ENCODE assay signal across 28 cellular contexts in genomic region chr10:91108820-91109219, GRCh38.
"Had no signal": no experiment of that assay in that cellular context is flagged by ENCODE, and none has a peak within 500 bp of the region (broad histone marks: within the 10 kb centered on the region; RNA-seq: fewer than 3 reads in every experiment).

No MANE protein-coding gene starts in this region.

- H3K4me3 ChIP-seq: stomach, suprapubic skin, testis, thoracic aorta, thyroid gland, tibial artery, tibial nerve, transverse colon, upper lobe of left lung, upper lobe of right lung, uterus, vagina had no signal

- H3K36me3 ChIP-seq: stomach, suprapubic skin, thoracic aorta, thyroid gland, tibial artery, tibial nerve, transverse colon, upper lobe of left lung, upper lobe of right lung, uterus, vagina had no signal

- DNase-seq: stimulated activated CD4-positive, alpha-beta T cell treated with anti-CD3 and anti-CD28 coated beads, Interleukin-2, amount 100 ng/mL, for 48 hours; stimulated activated CD4-positive, alpha-beta T cell treated with anti-CD3 and anti-CD28 coated beads, Interleukin-4, amount 100 ng/mL, for 1 hour; stimulated activated CD4-positive, alpha-beta T cell treated with anti-CD3 and anti-CD28 coated beads, Interleukin-4, amount 100 ng/mL, for 24 hours; stimulated activated CD4-positive, alpha-beta T cell treated with anti-CD3 and anti-CD28 coated beads, Interleukin-4, amount 100 ng/mL, for 4 hours; stimulated activated CD8-positive, alpha-beta memory T cell treated with anti-CD3 and anti-CD28 coated beads, Interleukin-4, amount 100 ng/mL, for 48 hours; stimulated activated naive B cell treated with anti-CD40 and anti-IgM and Interleukin-4, amounts not matched to agents 10 μg/mL and 1 μg/mL and 100 μg/mL, for 72 hours; stimulated activated naive CD4-positive, alpha-beta T cell; stimulated activated naive CD4-positive, alpha-beta T cell treated with Interleukin-2 at 50 U/mL for 16 hours; stimulated activated naive CD8-positive, alpha-beta T cell treated with anti-CD3 and anti-CD28 coated beads, Interleukin-15, amount 100 ng/mL, for 72 hours; stimulated activated naive CD8-positive, alpha-beta T cell treated with anti-CD3 and anti-CD28 coated beads, Interleukin-15, Interleukin-2, amounts not matched to agents 100 U/mL and 50 U/mL, for 24 hours; stomach; substantia nigra; testis; thyroid gland; tibial artery; transverse colon; trophoblast cell; upper lobe of left lung; upper lobe of right lung; uterus had no signal

- H3K4me1 Mint-ChIP-seq: stimulated activated effector memory CD8-positive, alpha-beta T cell treated with anti-CD3 and anti-CD28 coated beads, Interleukin-12 subunit alpha, Interleukin-12 subunit beta, amount 100 ng/mL, for 72 hours; stimulated activated naive CD8-positive, alpha-beta T cell treated with anti-CD3 and anti-CD28 coated beads, Interleukin-15, amount 100 ng/mL, for 72 hours had no signal

- H3K4me1 ChIP-seq: stomach, suprapubic skin, testis, thyroid gland, transverse colon, upper lobe of left lung, upper lobe of right lung, uterus, vagina had no signal

- H3K4me3 Mint-ChIP-seq: stimulated activated effector memory CD8-positive, alpha-beta T cell treated with anti-CD3 and anti-CD28 coated beads, Interleukin-12 subunit alpha, Interleukin-12 subunit beta, amount 100 ng/mL, for 72 hours; stimulated activated memory B cell treated with anti-CD40 and anti-IgM and Interleukin-4, amounts not matched to agents 10 μg/mL and 1 μg/mL and 100 μg/mL, for 72 hours; stimulated activated naive B cell treated with anti-CD40 and anti-IgM and Interleukin-4, amounts not matched to agents 10 μg/mL and 1 μg/mL and 100 μg/mL, for 72 hours; stimulated activated naive CD8-positive, alpha-beta T cell treated with anti-CD3 and anti-CD28 coated beads, Interleukin-15, amount 100 ng/mL, for 72 hours; stimulated activated naive CD8-positive, alpha-beta T cell treated with anti-CD3 and anti-CD28 coated beads, Interleukin-15, Interleukin-2, amounts not matched to agents 100 ng/mL and 50 ng/mL, for 24 hours; type B pancreatic cell had no signal

- H3K9me3 Mint-ChIP-seq: stimulated activated effector memory CD8-positive, alpha-beta T cell treated with anti-CD3 and anti-CD28 coated beads, Interleukin-12 subunit alpha, Interleukin-12 subunit beta, amount 100 ng/mL, for 72 hours; stimulated activated naive CD8-positive, alpha-beta T cell treated with anti-CD3 and anti-CD28 coated beads, Interleukin-15, Interleukin-2, amounts not matched to agents 100 ng/mL and 50 ng/mL, for 24 hours; type B pancreatic cell had no signal

- H3K27ac Mint-ChIP-seq: stimulated activated effector memory CD8-positive, alpha-beta T cell treated with anti-CD3 and anti-CD28 coated beads, Interleukin-12 subunit alpha, Interleukin-12 subunit beta, amount 100 ng/mL, for 72 hours; stimulated activated memory B cell treated with anti-CD40 and anti-IgM and Interleukin-4, amounts not matched to agents 10 μg/mL and 1 μg/mL and 100 μg/mL, for 72 hours; stimulated activated naive B cell treated with anti-CD40 and anti-IgM and Interleukin-4, amounts not matched to agents 10 μg/mL and 1 μg/mL and 100 μg/mL, for 72 hours; stimulated activated naive CD8-positive, alpha-beta T cell treated with anti-CD3 and anti-CD28 coated beads, Interleukin-15, amount 100 ng/mL, for 72 hours; stimulated activated naive CD8-positive, alpha-beta T cell treated with anti-CD3 and anti-CD28 coated beads, Interleukin-15, Interleukin-2, amounts not matched to agents 100 ng/mL and 50 ng/mL, for 24 hours; type B pancreatic cell had no signal

- H3K36me3 Mint-ChIP-seq: stimulated activated effector memory CD8-positive, alpha-beta T cell treated with anti-CD3 and anti-CD28 coated beads, Interleukin-12 subunit alpha, Interleukin-12 subunit beta, amount 100 ng/mL, for 72 hours; stimulated activated memory B cell treated with anti-CD40 and anti-IgM and Interleukin-4, amounts not matched to agents 10 μg/mL and 1 μg/mL and 100 μg/mL, for 72 hours; stimulated activated naive B cell treated with anti-CD40 and anti-IgM and Interleukin-4, amounts not matched to agents 10 μg/mL and 1 μg/mL and 100 μg/mL, for 72 hours; type B pancreatic cell had no signal

- H3K27me3 Mint-ChIP-seq: stimulated activated memory B cell treated with anti-CD40 and anti-IgM and Interleukin-4, amounts not matched to agents 10 μg/mL and 1 μg/mL and 100 μg/mL, for 72 hours; stimulated activated naive B cell treated with anti-CD40 and anti-IgM and Interleukin-4, amounts not matched to agents 10 μg/mL and 1 μg/mL and 100 μg/mL, for 72 hours; stimulated activated naive CD8-positive, alpha-beta T cell treated with anti-CD3 and anti-CD28 coated beads, Interleukin-15, amount 100 ng/mL, for 72 hours; stimulated activated naive CD8-positive, alpha-beta T cell treated with anti-CD3 and anti-CD28 coated beads, Interleukin-15, Interleukin-2, amounts not matched to agents 100 ng/mL and 50 ng/mL, for 24 hours had no signal

- H3K27ac ChIP-seq: stomach, suprapubic skin, testis, thoracic aorta, thyroid gland, tibial artery, tibial nerve, transverse colon, upper lobe of left lung, upper lobe of right lung, uterus, vagina had no signal

- H3K9me3 ChIP-seq: suprapubic skin, testis, thoracic aorta, thyroid gland, tibial nerve, transverse colon, upper lobe of left lung, upper lobe of right lung, vagina had no signal

- ATAC-seq: stimulated activated effector memory CD8-positive, alpha-beta T cell treated with anti-CD3 and anti-CD28 coated beads, Interleukin-12 subunit alpha, Interleukin-12 subunit beta, amount 100 ng/mL, for 72 hours; stimulated activated memory B cell treated with anti-CD40 and anti-IgM and Interleukin-4, amounts not matched to agents 10 μg/mL and 1 μg/mL and 100 μg/mL, for 72 hours; stimulated activated naive B cell treated with anti-CD40 and anti-IgM and Interleukin-4, amounts not matched to agents 10 μg/mL and 1 μg/mL and 100 μg/mL, for 72 hours; stimulated activated naive CD8-positive, alpha-beta T cell treated with anti-CD3 and anti-CD28 coated beads, Interleukin-15, amount 100 ng/mL, for 72 hours; stimulated activated naive CD8-positive, alpha-beta T cell treated with anti-CD3 and anti-CD28 coated beads, Interleukin-15, Interleukin-2, amounts not matched to agents 100 U/mL and 50 U/mL, for 24 hours; upper lobe of right lung had no signal
